ENCODE assay signal across 8 cellular contexts in genomic region chr17:61863801-61864126, GRCh38. TPM values are rescaled to one million over a fixed set of nuclear protein-coding genes. Genes with fewer than 3 reads are reported as not detected.
A peak's percentile ranks its signal among the peaks of the same experiment; 100 is the strongest.
DNase-seq lines count a peak whose midpoint lies in the region; ATAC-seq and TF ChIP-seq lines count a peak whose summit lies in the region.

No MANE protein-coding gene starts in this region.

- peaks cover 23% of the 10 kb centered on the region for H3K79me2 ChIP-seq in HCT116 (ENCODE audit: insufficient read depth, low read length)

- no peak for TF ChIP-seq POLR2A in HCT116 (IDR thresholded peaks at IDR 0.05; ENCODE audit: borderline replicate concordance, extremely low read depth, insufficient read depth, insufficient read length)

- ATAC-seq in HCT116, result peak; percentile 18
- ATAC-seq in psoas muscle, result peak; percentile 45 to 75 (median 56)

- H3K4me3 ChIP-seq in GM06990 (replicated peaks; ENCODE audit: low read depth, low read length) (peak overlapping the region; percentile 85), HCT116 (replicated peaks in 1 of 2; ENCODE audit: low read depth in 1 of 2, low read length in 2 of 2) (peak overlapping the region; percentile 82 to 83), SJSA1 (peak overlapping the region; percentile 60), fibroblast of villous mesenchyme (ENCODE audit: low read depth, low read length) (peak overlapping the region; percentile 72), psoas muscle (peak overlapping the region; percentile 82)

- no peaks in the 10 kb centered on the region for H3K9me2 ChIP-seq in HCT116 (ENCODE audit: insufficient read depth)

- peak overlapping the region; percentile 81 for H2AFZ ChIP-seq in HCT116 (ENCODE audit: low read depth, low read length, poor library complexity, severe bottlenecking)

- TF ChIP-seq RAD21 in HCT116 (IDR thresholded peaks at IDR 0.05; ENCODE audit: low read depth), result no peak

- CTCF ChIA-PET in HCT116 (lab: Charles Lee), result interaction anchor here (1.6 to 3.0 kb wide), 2 partner anchors 16 to 246 kb away, joined by 3 to 11 read pairs; no protein-coding TSS in a partner anchor

- POLR2A ChIA-PET in HCT116 (lab: Charles Lee), result interaction anchor here (0.6 to 1.6 kb wide), 5 partner anchors 9 to 269 kb away, joined by 3 to 5 read pairs (median 3); no protein-coding TSS in a partner anchor

- no peaks in the 10 kb centered on the region for H3K9me3 ChIP-seq in HCT116 (ENCODE audit: control insufficient read depth in 1 of 2, insufficient read depth in 1 of 2, low read depth in 1 of 2, low read length in 2 of 2)
- no peaks in the 10 kb centered on the region for H3K9me3 ChIP-seq in SJSA1 (replicated peaks)
- no peaks in the 10 kb centered on the region for H3K9me3 ChIP-seq in psoas muscle

- H3K27me3 ChIP-seq in GM06990 (replicated peaks; ENCODE audit: control insufficient read depth, insufficient read depth, low read length), result no peaks in the 10 kb centered on the region
- H3K27me3 ChIP-seq in HCT116 (ENCODE audit: insufficient read depth, low read length), result no peaks in the 10 kb centered on the region
- no peaks in the 10 kb centered on the region for H3K27me3 ChIP-seq in SJSA1 (replicated peaks)
- no peaks in the 10 kb centered on the region for H3K27me3 ChIP-seq in psoas muscle (ENCODE audit: insufficient read depth in 3 of 3, low read length in 2 of 3)

- H3K9ac ChIP-seq in HCT116 (ENCODE audit: low read length), result peak overlapping the region; percentile 91

- TF ChIP-seq CTCF in GM06990 (IDR thresholded peaks at IDR 0.05; ENCODE audit: insufficient read depth, low read length, poor library complexity, severe bottlenecking), result no peak
- TF ChIP-seq CTCF in HCT116 (IDR thresholded peaks at IDR 0.05 in 2 of 3, conservative IDR thresholded peaks at IDR 0.05 in 1 of 3; ENCODE audit: borderline replicate concordance in 1 of 3, insufficient read depth in 1 of 3, low read depth in 2 of 3, low read length in 2 of 3), result no peak
- no peak for TF ChIP-seq CTCF in fibroblast of villous mesenchyme (IDR thresholded peaks at IDR 0.05; ENCODE audit: insufficient read depth, low read depth, low read length)
- no peak for TF ChIP-seq CTCF in psoas muscle (IDR thresholded peaks at IDR 0.05)

- no peaks in the 10 kb centered on the region for H4K20me1 ChIP-seq in HCT116 (ENCODE audit: insufficient read depth)

- peak overlapping the region; percentile 76 for H3K4me2 ChIP-seq in HCT116 (ENCODE audit: low read length)

- intact Hi-C loops in HCT116 (cut with micrococcal nuclease) (loop anchor here (1.0 to 2.0 kb wide), 2 partner anchors 203 to 246 kb away; no protein-coding TSS in a partner anchor), psoas muscle (cut with DNase I) (no loop called here)

- no peak for DNase-seq in GM06990 (ENCODE audit: extremely low read depth, insufficient read length)
- DNase-seq in HCT116 (ENCODE audit: low read depth, low spot score), result no peak
- no peak for DNase-seq in SJSA1 (ENCODE audit: low read depth in 1 of 2, low spot score in 2 of 2)
- no peak for DNase-seq in fibroblast of villous mesenchyme (ENCODE audit: low read depth)
- no peak for DNase-seq in psoas muscle
- DNase-seq in NOMO-1 treated with dmso at 0.1 percent for 144 hours (lab: John Stamatoyannopoulos, UW; ENCODE audit: unreplicated experiment), result no peak
- DNase-seq in SK-N-DZ (ENCODE audit: low spot score), result no peak
- no peak for DNase-seq in effector CD8-positive, alpha-beta T cell (lab: John Stamatoyannopoulos, UW)

- BruUV-seq in HCT116 (replicated peaks; lab: Mats Ljungman, UMichigan), result TSS peak; percentile 98

- RAD21 ChIA-PET in HCT116 (lab: Charles Lee; ENCODE audit: low non-redundant PET in 1 of 2, low total read pairs in 2 of 2, uncharacterized antibody in 2 of 2, unreplicated experiment in 2 of 2), result interaction anchor here (0.6 to 1.8 kb wide), 5 partner anchors 202 to 246 kb away, joined by 3 to 8 read pairs (median 3); no protein-coding TSS in a partner anchor

- WGBS in psoas muscle, 3 donors, result 1 to 2% (median 2%) methylated on average over 8 of the region's 8 CpGs

- H3K27ac ChIP-seq in HCT116 (ENCODE audit: low read depth, low read length), result peak overlapping the region; percentile 7; the same call in 1 of the 2 replicates
- H3K27ac ChIP-seq in SJSA1, result peak overlapping the region; percentile 33
- peak overlapping the region; percentile 70 for H3K27ac ChIP-seq in psoas muscle

- H3K4me1 ChIP-seq in HCT116 (ENCODE audit: control insufficient read depth in 1 of 2, insufficient read depth in 2 of 2, low read length in 2 of 2) (peaks cover 13 to 20% of the 10 kb centered on the region in 2 experiments; a peak in 3 of 4 replicates), SJSA1 (replicated peaks) (peaks cover 26% of the 10 kb centered on the region), psoas muscle (peaks cover 9% of the 10 kb centered on the region)

- H3K36me3 ChIP-seq in GM06990 (ENCODE audit: control insufficient read depth, insufficient read depth, low read length) (no peaks in the 10 kb centered on the region), HCT116 (ENCODE audit: control insufficient read depth in 1 of 2, insufficient read depth in 2 of 2, low read length in 2 of 2) (peaks cover 12 to 15% of the 10 kb centered on the region in 2 experiments), SJSA1 (peaks cover 31% of the 10 kb centered on the region), psoas muscle (ENCODE audit: insufficient read depth in 1 of 2, low read depth in 1 of 2) (peaks cover 0 to 28% of the 10 kb centered on the region in 2 donors)

TF ChIP-seq in HCT116, 20 proteins besides CTCF, POLR2A, EP300 and RAD21:
- TF ChIP-seq TCF7L2 (IDR thresholded peaks at IDR 0.05; ENCODE audit: borderline replicate concordance, extremely low read depth, insufficient read depth, insufficient read length) (no peak), ZBTB33 (IDR thresholded peaks at IDR 0.05; ENCODE audit: extremely low read depth, insufficient replicate concordance, low read length) (no peak), CBX3 (IDR thresholded peaks at IDR 0.05; ENCODE audit: low read depth) (no peak), ELF1 (IDR thresholded peaks at IDR 0.05; ENCODE audit: borderline replicate concordance, low read depth) (no peak), POLR2AphosphoS5 (IDR thresholded peaks at IDR 0.05; ENCODE audit: low read depth, low read length) (no peak)
- TF ChIP-seq, protein P1, sequence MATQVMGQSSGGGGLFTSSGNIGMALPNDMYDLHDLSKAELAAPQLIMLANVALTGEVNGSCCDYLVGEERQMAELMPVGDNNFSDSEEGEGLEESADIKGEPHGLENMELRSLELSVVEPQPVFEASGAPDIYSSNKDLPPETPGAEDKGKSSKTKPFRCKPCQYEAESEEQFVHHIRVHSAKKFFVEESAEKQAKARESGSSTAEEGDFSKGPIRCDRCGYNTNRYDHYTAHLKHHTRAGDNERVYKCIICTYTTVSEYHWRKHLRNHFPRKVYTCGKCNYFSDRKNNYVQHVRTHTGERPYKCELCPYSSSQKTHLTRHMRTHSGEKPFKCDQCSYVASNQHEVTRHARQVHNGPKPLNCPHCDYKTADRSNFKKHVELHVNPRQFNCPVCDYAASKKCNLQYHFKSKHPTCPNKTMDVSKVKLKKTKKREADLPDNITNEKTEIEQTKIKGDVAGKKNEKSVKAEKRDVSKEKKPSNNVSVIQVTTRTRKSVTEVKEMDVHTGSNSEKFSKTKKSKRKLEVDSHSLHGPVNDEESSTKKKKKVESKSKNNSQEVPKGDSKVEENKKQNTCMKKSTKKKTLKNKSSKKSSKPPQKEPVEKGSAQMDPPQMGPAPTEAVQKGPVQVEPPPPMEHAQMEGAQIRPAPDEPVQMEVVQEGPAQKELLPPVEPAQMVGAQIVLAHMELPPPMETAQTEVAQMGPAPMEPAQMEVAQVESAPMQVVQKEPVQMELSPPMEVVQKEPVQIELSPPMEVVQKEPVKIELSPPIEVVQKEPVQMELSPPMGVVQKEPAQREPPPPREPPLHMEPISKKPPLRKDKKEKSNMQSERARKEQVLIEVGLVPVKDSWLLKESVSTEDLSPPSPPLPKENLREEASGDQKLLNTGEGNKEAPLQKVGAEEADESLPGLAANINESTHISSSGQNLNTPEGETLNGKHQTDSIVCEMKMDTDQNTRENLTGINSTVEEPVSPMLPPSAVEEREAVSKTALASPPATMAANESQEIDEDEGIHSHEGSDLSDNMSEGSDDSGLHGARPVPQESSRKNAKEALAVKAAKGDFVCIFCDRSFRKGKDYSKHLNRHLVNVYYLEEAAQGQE (IDR thresholded peaks at IDR 0.05; ENCODE audit: low read depth), result no peak
- TF ChIP-seq, protein P2, sequence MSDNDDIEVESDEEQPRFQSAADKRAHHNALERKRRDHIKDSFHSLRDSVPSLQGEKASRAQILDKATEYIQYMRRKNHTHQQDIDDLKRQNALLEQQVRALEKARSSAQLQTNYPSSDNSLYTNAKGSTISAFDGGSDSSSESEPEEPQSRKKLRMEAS (IDR thresholded peaks at IDR 0.05), result no peak

RNA-seq across cellular contexts. Expression of gene BRIP1, which starts 0.4 kb away (rescaled TPM):
- total RNA-seq in HCT116 (2021; ENCODE audit: unreplicated experiment), result 22.2 TPM
- polyA plus RNA-seq in HCT116 (2012), result 2.1 and 4.0 TPM in 2 replicates
- total RNA-seq in SJSA1 (2014; rRNA removed; shearing (Covaris generic)), result 31.2 and 53.2 TPM in 2 replicates
- 16.1 and 22.9 TPM in 2 replicates for total RNA-seq in fibroblast of villous mesenchyme
- under 1 TPM; 0.06 to 0.40 (median 0.19) TPM for total RNA-seq in psoas muscle
- under 1 TPM in 2 of 3 donors, not detected in 1; 0.03 to 0.35 TPM for polyA plus RNA-seq in psoas muscle
- 29.8 and 33.0 TPM in 2 replicates for polyA plus RNA-seq in SK-N-DZ (2014; cell fraction: cytosol; rRNA removed)
- 31.6 and 40.4 TPM in 2 replicates for polyA plus RNA-seq in SK-N-DZ (2014; cell fraction: nucleus; rRNA removed)

Comparison
In these comparisons a context has a peak if more than half of its experiments do, and no peak if none do; other contexts are left out.
1. H3K27ac ChIP-seq: peak in every context shown above with its lines; median percentile 70 in psoas muscle; 33 in SJSA1; 7 in HCT116.
2. RNA of gene BRIP1, which starts 0.4 kb away (total RNA-seq): 31.2 to 53.2 TPM in SJSA1, 16.1 to 22.9 TPM in fibroblast of villous mesenchyme and 22.2 TPM in HCT116 (single experiment); 0.06 to 0.40 TPM in psoas muscle; every median in the first group is over 10 times any median in the second.
3. Peak in every context shown above with its lines, with median percentiles within 50 percentile points of each other: H3K4me3 ChIP-seq.